ENCODE assay signal across 1 cellular context in genomic region chr1:40476924-40477679, GRCh38.
TF ChIP-seq lines count a peak whose summit lies in the region.

Gene ZFP69 (plus strand): TSS chr1:40477290. CDS start chr1:40479362, 2,072 bp downstream.

TF ChIP-seq in HepG2, 621 proteins besides CTCF, POLR2A, EP300 and RAD21 (continued from another document and continues in another):
- TF ChIP-seq SNAPC5 (CRISPR knock-in tag; IDR thresholded peaks at IDR 0.05; ENCODE audit: borderline replicate concordance) (no peak), REST (IDR thresholded peaks at IDR 0.05; ENCODE audit: borderline replicate concordance in 1 of 2, low read depth in 1 of 2, low read length in 2 of 2) (no peak), ZFP36L2 (CRISPR knock-in tag; IDR thresholded peaks at IDR 0.05) (no peak), SAP130 (CRISPR knock-in tag; IDR thresholded peaks at IDR 0.05; ENCODE audit: low read depth) (peak; percentile 81), CREM (IDR thresholded peaks at IDR 0.05) (no peak), CREM (CRISPR knock-in tag; IDR thresholded peaks at IDR 0.05) (no peak), AHR (CRISPR knock-in tag; IDR thresholded peaks at IDR 0.05) (no peak), ZNF329 (CRISPR knock-in tag; IDR thresholded peaks at IDR 0.05; ENCODE audit: low read depth) (no peak), ISL2 (CRISPR knock-in tag; IDR thresholded peaks at IDR 0.05) (no peak), MIXL1 (CRISPR knock-in tag; IDR thresholded peaks at IDR 0.05) (no peak), ZMAT3 (CRISPR knock-in tag; conservative IDR thresholded peaks at IDR 0.05) (no peak), ZSCAN21 (CRISPR knock-in tag; IDR thresholded peaks at IDR 0.05; ENCODE audit: borderline replicate concordance) (no peak), ARNT (IDR thresholded peaks at IDR 0.05) (no peak), GLI4 (CRISPR knock-in tag; IDR thresholded peaks at IDR 0.05; ENCODE audit: borderline replicate concordance) (0 out of 2 replicates have a peak, but pooled peaks have one; percentile 19), ZNF143 (CRISPR knock-in tag; IDR thresholded peaks at IDR 0.05) (peak; percentile 79), TFDP1 (CRISPR knock-in tag; IDR thresholded peaks at IDR 0.05; ENCODE audit: borderline replicate concordance) (0 out of 2 replicates have a peak, but pooled peaks have one; percentile 47), ZFP1 (CRISPR knock-in tag; IDR thresholded peaks at IDR 0.05) (no peak), ZSCAN20 (CRISPR knock-in tag; IDR thresholded peaks at IDR 0.05; ENCODE audit: borderline replicate concordance) (0 out of 2 replicates have a peak, but pooled peaks have one; percentile 71), ZNF678 (CRISPR knock-in tag; IDR thresholded peaks at IDR 0.05) (no peak), ZNF441 (CRISPR knock-in tag; IDR thresholded peaks at IDR 0.05; ENCODE audit: borderline replicate concordance) (0 out of 2 replicates have a peak, but pooled peaks have one; percentile 24), ZNF225 (CRISPR knock-in tag; IDR thresholded peaks at IDR 0.05) (peak; percentile 62; the same call in 1 of the 2 replicates), ZXDC (CRISPR knock-in tag; IDR thresholded peaks at IDR 0.05) (peak; percentile 41; the same call in 1 of the 2 replicates), RARG (CRISPR knock-in tag; IDR thresholded peaks at IDR 0.05; ENCODE audit: low read depth) (no peak), ZNF576 (CRISPR knock-in tag; IDR thresholded peaks at IDR 0.05) (no peak), NCOA1 (CRISPR knock-in tag; IDR thresholded peaks at IDR 0.05) (no peak), ZMYM3 (CRISPR knock-in tag; IDR thresholded peaks at IDR 0.05) (peak; percentile 58; the same call in 1 of the 2 replicates), ZNF333 (CRISPR knock-in tag; IDR thresholded peaks at IDR 0.05; ENCODE audit: borderline replicate concordance) (0 out of 2 replicates have a peak, but pooled peaks have one; percentile 74), ZNF331 (CRISPR knock-in tag; IDR thresholded peaks at IDR 0.05) (0 out of 2 replicates have a peak, but pooled peaks have one; percentile 54), ZNF274 (CRISPR knock-in tag; IDR thresholded peaks at IDR 0.05) (peak; percentile 24), ZNF557 (CRISPR knock-in tag; IDR thresholded peaks at IDR 0.05) (no peak), MTF2 (CRISPR knock-in tag; IDR thresholded peaks at IDR 0.05; ENCODE audit: borderline replicate concordance) (peak; percentile 68; the same call in 1 of the 2 replicates), PHF8 (CRISPR knock-in tag; IDR thresholded peaks at IDR 0.05) (peak; percentile 67; the same call in 1 of the 2 replicates), IKZF5 (CRISPR knock-in tag; IDR thresholded peaks at IDR 0.05) (no peak), ZBTB10 (CRISPR knock-in tag; IDR thresholded peaks at IDR 0.05; ENCODE audit: borderline replicate concordance) (0 out of 2 replicates have a peak, but pooled peaks have one; percentile 14), YEATS4 (CRISPR knock-in tag; IDR thresholded peaks at IDR 0.05; ENCODE audit: borderline replicate concordance) (peak; percentile 79), TCF12 (IDR thresholded peaks at IDR 0.05) (no peak), TCF12 (CRISPR knock-in tag; IDR thresholded peaks at IDR 0.05) (peak; percentile 82), MBNL3 (CRISPR knock-in tag; conservative IDR thresholded peaks at IDR 0.05) (no peak), CSRNP2 (CRISPR knock-in tag; conservative IDR thresholded peaks at IDR 0.05; ENCODE audit: low read depth) (no peak), BRD4 (CRISPR knock-in tag; IDR thresholded peaks at IDR 0.05) (peak; percentile 65; the same call in 1 of the 2 replicates), GZF1 (CRISPR knock-in tag; IDR thresholded peaks at IDR 0.05) (no peak), NFKBIZ (CRISPR knock-in tag; IDR thresholded peaks at IDR 0.05) (no peak), MYPOP (CRISPR knock-in tag; IDR thresholded peaks at IDR 0.05) (0 out of 2 replicates have a peak, but pooled peaks have one; percentile 10), ZNF251 (CRISPR knock-in tag; IDR thresholded peaks at IDR 0.05) (no peak), NFIC (IDR thresholded peaks at IDR 0.05; ENCODE audit: low read length) (no peak), POGK (CRISPR knock-in tag; conservative IDR thresholded peaks at IDR 0.05) (no peak; the same call in 1 of the 2 replicates), ZNF503 (CRISPR knock-in tag; IDR thresholded peaks at IDR 0.05) (peak; percentile 49; the same call in 1 of the 2 replicates), ZNF326 (CRISPR knock-in tag; IDR thresholded peaks at IDR 0.05; ENCODE audit: borderline replicate concordance) (no peak), KLF11 (CRISPR knock-in tag; IDR thresholded peaks at IDR 0.05) (no peak)
